Comparison of ENCODE assay signal across 1 cellular context in the genomic region with DNA sequence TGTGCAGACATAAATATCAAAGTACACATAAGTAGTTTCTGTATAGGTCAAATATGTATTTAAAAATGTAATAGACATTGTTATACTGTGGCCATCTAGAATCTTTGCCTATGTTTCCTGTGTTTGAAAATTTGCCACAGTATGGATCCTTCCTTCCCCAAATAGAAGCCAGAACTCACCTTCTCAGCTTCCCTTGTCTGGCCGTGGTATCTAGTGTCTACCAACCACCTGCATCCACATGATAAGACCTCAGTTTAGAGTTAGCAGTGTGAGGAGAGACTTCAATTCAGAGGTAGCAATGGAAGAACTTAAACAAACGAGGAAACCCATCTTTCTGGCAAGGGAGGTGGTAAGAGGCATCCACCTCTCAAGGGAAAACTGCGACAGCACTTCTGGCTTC.
TF ChIP-seq lines count a peak whose summit lies in the region.

No MANE protein-coding gene starts in this region.

TF ChIP-seq in K562, 482 proteins besides CTCF, POLR2A, EP300 and RAD21 (continued from another document and continues in another):
- TF ChIP-seq, protein P1, sequence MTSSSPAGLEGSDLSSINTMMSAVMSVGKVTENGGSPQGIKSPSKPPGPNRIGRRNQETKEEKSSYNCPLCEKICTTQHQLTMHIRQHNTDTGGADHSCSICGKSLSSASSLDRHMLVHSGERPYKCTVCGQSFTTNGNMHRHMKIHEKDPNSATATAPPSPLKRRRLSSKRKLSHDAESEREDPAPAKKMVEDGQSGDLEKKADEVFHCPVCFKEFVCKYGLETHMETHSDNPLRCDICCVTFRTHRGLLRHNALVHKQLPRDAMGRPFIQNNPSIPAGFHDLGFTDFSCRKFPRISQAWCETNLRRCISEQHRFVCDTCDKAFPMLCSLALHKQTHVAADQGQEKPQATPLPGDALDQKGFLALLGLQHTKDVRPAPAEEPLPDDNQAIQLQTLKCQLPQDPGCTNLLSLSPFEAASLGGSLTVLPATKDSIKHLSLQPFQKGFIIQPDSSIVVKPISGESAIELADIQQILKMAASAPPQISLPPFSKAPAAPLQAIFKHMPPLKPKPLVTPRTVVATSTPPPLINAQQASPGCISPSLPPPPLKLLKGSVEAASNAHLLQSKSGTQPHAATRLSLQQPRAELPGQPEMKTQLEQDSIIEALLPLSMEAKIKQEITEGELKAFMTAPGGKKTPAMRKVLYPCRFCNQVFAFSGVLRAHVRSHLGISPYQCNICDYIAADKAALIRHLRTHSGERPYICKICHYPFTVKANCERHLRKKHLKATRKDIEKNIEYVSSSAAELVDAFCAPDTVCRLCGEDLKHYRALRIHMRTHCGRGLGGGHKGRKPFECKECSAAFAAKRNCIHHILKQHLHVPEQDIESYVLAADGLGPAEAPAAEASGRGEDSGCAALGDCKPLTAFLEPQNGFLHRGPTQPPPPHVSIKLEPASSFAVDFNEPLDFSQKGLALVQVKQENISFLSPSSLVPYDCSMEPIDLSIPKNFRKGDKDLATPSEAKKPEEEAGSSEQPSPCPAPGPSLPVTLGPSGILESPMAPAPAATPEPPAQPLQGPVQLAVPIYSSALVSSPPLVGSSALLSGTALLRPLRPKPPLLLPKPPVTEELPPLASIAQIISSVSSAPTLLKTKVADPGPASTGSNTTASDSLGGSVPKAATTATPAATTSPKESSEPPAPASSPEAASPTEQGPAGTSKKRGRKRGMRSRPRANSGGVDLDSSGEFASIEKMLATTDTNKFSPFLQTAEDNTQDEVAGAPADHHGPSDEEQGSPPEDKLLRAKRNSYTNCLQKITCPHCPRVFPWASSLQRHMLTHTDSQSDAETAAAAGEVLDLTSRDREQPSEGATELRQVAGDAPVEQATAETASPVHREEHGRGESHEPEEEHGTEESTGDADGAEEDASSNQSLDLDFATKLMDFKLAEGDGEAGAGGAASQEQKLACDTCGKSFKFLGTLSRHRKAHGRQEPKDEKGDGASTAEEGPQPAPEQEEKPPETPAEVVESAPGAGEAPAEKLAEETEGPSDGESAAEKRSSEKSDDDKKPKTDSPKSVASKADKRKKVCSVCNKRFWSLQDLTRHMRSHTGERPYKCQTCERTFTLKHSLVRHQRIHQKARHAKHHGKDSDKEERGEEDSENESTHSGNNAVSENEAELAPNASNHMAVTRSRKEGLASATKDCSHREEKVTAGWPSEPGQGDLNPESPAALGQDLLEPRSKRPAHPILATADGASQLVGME (CRISPR knock-in tag; IDR thresholded peaks at IDR 0.05), result no peak
- peak; percentile 44; the same call in 1 of the 2 replicates for TF ChIP-seq CXXC5 (CRISPR knock-in tag; IDR thresholded peaks at IDR 0.05)
- no peak for TF ChIP-seq PHF20 (IDR thresholded peaks at IDR 0.05; ENCODE audit: partially characterized antibody)
- no peak for TF ChIP-seq KDM1A (IDR thresholded peaks at IDR 0.05)
- TF ChIP-seq ETV5 (CRISPR knock-in tag; IDR thresholded peaks at IDR 0.05; ENCODE audit: low read depth), result no peak
- TF ChIP-seq SIX5 (IDR thresholded peaks at IDR 0.05; ENCODE audit: borderline replicate concordance in 1 of 2, insufficient read depth in 1 of 2, low read depth in 1 of 2, low read length in 2 of 2), result no peak
- 0 out of 2 replicates have a peak, but pooled peaks have one; percentile 21 for TF ChIP-seq FOXM1 (IDR thresholded peaks at IDR 0.05; ENCODE audit: low read depth)
- no peak for TF ChIP-seq FOXM1 (CRISPR knock-in tag; IDR thresholded peaks at IDR 0.05; ENCODE audit: low read depth)
- peak; percentile 64 for TF ChIP-seq SMAD4 (CRISPR knock-in tag; conservative IDR thresholded peaks at IDR 0.05)
- no peak for TF ChIP-seq NFIC (IDR thresholded peaks at IDR 0.05)
- TF ChIP-seq KDM4B (IDR thresholded peaks at IDR 0.05; ENCODE audit: borderline replicate concordance in 2 of 2, low read depth in 1 of 2), result no peak
- TF ChIP-seq SRSF9 (IDR thresholded peaks at IDR 0.05; ENCODE audit: borderline replicate concordance, low read depth, low read length), result no peak
- TF ChIP-seq, protein P2, sequence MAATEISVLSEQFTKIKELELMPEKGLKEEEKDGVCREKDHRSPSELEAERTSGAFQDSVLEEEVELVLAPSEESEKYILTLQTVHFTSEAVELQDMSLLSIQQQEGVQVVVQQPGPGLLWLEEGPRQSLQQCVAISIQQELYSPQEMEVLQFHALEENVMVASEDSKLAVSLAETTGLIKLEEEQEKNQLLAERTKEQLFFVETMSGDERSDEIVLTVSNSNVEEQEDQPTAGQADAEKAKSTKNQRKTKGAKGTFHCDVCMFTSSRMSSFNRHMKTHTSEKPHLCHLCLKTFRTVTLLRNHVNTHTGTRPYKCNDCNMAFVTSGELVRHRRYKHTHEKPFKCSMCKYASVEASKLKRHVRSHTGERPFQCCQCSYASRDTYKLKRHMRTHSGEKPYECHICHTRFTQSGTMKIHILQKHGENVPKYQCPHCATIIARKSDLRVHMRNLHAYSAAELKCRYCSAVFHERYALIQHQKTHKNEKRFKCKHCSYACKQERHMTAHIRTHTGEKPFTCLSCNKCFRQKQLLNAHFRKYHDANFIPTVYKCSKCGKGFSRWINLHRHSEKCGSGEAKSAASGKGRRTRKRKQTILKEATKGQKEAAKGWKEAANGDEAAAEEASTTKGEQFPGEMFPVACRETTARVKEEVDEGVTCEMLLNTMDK (IDR thresholded peaks at IDR 0.05; ENCODE audit: borderline replicate concordance, insufficient read depth, low read depth, low read length, poor library complexity, severe bottlenecking), result no peak
- TF ChIP-seq, protein P3, sequence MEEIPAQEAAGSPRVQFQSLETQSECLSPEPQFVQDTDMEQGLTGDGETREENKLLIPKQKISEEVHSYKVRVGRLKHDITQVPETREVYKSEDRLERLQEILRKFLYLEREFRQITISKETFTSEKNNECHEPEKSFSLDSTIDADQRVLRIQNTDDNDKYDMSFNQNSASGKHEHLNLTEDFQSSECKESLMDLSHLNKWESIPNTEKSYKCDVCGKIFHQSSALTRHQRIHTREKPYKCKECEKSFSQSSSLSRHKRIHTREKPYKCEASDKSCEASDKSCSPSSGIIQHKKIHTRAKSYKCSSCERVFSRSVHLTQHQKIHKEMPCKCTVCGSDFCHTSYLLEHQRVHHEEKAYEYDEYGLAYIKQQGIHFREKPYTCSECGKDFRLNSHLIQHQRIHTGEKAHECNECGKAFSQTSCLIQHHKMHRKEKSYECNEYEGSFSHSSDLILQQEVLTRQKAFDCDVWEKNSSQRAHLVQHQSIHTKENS (CRISPR knock-in tag; IDR thresholded peaks at IDR 0.05), result no peak
- peak; percentile 65 for TF ChIP-seq TEAD4 (IDR thresholded peaks at IDR 0.05; ENCODE audit: low read length)
- no peak for TF ChIP-seq TEAD4 (CRISPR knock-in tag; IDR thresholded peaks at IDR 0.05; ENCODE audit: borderline replicate concordance)
- TF ChIP-seq NONO (IDR thresholded peaks at IDR 0.05; ENCODE audit: low read depth in 2 of 2, low read length in 1 of 2), result no peak
- no peak for TF ChIP-seq ZNF384 (IDR thresholded peaks at IDR 0.05; ENCODE audit: low read depth, low read length)
- TF ChIP-seq ZNF436 (CRISPR knock-in tag; IDR thresholded peaks at IDR 0.05), result no peak
- TF ChIP-seq RFX5 (IDR thresholded peaks at IDR 0.05; ENCODE audit: low read depth, low read length), result no peak
- TF ChIP-seq, protein P4, sequence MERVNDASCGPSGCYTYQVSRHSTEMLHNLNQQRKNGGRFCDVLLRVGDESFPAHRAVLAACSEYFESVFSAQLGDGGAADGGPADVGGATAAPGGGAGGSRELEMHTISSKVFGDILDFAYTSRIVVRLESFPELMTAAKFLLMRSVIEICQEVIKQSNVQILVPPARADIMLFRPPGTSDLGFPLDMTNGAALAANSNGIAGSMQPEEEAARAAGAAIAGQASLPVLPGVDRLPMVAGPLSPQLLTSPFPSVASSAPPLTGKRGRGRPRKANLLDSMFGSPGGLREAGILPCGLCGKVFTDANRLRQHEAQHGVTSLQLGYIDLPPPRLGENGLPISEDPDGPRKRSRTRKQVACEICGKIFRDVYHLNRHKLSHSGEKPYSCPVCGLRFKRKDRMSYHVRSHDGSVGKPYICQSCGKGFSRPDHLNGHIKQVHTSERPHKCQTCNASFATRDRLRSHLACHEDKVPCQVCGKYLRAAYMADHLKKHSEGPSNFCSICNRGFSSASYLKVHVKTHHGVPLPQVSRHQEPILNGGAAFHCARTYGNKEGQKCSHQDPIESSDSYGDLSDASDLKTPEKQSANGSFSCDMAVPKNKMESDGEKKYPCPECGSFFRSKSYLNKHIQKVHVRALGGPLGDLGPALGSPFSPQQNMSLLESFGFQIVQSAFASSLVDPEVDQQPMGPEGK (CRISPR knock-in tag; IDR thresholded peaks at IDR 0.05; ENCODE audit: borderline replicate concordance), result no peak
- no peak for TF ChIP-seq ETS2 (tag; IDR thresholded peaks at IDR 0.05; ENCODE audit: borderline replicate concordance, poor library complexity, severe bottlenecking)
- 0 out of 4 replicates have a peak, but pooled peaks of 1 of the 2 experiments have one; percentile 20 for TF ChIP-seq TRIM24 (IDR thresholded peaks at IDR 0.05)
- TF ChIP-seq PRMT5 (CRISPR knock-in tag; IDR thresholded peaks at IDR 0.05), result no peak
- TF ChIP-seq NBN (IDR thresholded peaks at IDR 0.05; ENCODE audit: low read depth), result 0 out of 2 replicates have a peak, but pooled peaks have one; percentile 14
- no peak for TF ChIP-seq NR2C2 (CRISPR knock-in tag; IDR thresholded peaks at IDR 0.05)
- no peak for TF ChIP-seq NR2C2 (tag; IDR thresholded peaks at IDR 0.05)
- no peak for TF ChIP-seq HEY1 (CRISPR knock-in tag; IDR thresholded peaks at IDR 0.05; ENCODE audit: borderline replicate concordance)
- TF ChIP-seq, protein P5, sequence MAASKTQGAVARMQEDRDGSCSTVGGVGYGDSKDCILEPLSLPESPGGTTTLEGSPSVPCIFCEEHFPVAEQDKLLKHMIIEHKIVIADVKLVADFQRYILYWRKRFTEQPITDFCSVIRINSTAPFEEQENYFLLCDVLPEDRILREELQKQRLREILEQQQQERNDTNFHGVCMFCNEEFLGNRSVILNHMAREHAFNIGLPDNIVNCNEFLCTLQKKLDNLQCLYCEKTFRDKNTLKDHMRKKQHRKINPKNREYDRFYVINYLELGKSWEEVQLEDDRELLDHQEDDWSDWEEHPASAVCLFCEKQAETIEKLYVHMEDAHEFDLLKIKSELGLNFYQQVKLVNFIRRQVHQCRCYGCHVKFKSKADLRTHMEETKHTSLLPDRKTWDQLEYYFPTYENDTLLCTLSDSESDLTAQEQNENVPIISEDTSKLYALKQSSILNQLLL (CRISPR knock-in tag; IDR thresholded peaks at IDR 0.05; ENCODE audit: borderline replicate concordance), result no peak
- TF ChIP-seq, protein P6, sequence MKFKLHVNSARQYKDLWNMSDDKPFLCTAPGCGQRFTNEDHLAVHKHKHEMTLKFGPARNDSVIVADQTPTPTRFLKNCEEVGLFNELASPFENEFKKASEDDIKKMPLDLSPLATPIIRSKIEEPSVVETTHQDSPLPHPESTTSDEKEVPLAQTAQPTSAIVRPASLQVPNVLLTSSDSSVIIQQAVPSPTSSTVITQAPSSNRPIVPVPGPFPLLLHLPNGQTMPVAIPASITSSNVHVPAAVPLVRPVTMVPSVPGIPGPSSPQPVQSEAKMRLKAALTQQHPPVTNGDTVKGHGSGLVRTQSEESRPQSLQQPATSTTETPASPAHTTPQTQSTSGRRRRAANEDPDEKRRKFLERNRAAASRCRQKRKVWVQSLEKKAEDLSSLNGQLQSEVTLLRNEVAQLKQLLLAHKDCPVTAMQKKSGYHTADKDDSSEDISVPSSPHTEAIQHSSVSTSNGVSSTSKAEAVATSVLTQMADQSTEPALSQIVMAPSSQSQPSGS (CRISPR knock-in tag; IDR thresholded peaks at IDR 0.05), result no peak
- TF ChIP-seq PCBP1 (IDR thresholded peaks at IDR 0.05; ENCODE audit: low read depth, low read length, poor library complexity, severe bottlenecking), result no peak
- peak; percentile 51 for TF ChIP-seq NCOR1 (IDR thresholded peaks at IDR 0.05)
- TF ChIP-seq MCM3 (IDR thresholded peaks at IDR 0.05), result no peak
- no peak for TF ChIP-seq XRCC5 (IDR thresholded peaks at IDR 0.05; ENCODE audit: low read depth, low read length)
- TF ChIP-seq POLR3G (IDR thresholded peaks at IDR 0.05; ENCODE audit: extremely low read depth, insufficient read length, insufficient replicate concordance), result no peak
- TF ChIP-seq ARID1B (IDR thresholded peaks at IDR 0.05), result peak; percentile 88
- no peak for TF ChIP-seq SRSF1 (IDR thresholded peaks at IDR 0.05; ENCODE audit: low read depth, low read length)
- TF ChIP-seq, protein P7, sequence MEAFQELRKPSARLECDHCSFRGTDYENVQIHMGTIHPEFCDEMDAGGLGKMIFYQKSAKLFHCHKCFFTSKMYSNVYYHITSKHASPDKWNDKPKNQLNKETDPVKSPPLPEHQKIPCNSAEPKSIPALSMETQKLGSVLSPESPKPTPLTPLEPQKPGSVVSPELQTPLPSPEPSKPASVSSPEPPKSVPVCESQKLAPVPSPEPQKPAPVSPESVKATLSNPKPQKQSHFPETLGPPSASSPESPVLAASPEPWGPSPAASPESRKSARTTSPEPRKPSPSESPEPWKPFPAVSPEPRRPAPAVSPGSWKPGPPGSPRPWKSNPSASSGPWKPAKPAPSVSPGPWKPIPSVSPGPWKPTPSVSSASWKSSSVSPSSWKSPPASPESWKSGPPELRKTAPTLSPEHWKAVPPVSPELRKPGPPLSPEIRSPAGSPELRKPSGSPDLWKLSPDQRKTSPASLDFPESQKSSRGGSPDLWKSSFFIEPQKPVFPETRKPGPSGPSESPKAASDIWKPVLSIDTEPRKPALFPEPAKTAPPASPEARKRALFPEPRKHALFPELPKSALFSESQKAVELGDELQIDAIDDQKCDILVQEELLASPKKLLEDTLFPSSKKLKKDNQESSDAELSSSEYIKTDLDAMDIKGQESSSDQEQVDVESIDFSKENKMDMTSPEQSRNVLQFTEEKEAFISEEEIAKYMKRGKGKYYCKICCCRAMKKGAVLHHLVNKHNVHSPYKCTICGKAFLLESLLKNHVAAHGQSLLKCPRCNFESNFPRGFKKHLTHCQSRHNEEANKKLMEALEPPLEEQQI (IDR thresholded peaks at IDR 0.05), result no peak
- no peak for TF ChIP-seq RNF2 (IDR thresholded peaks at IDR 0.05)
- no peak for TF ChIP-seq PHTF2 (CRISPR knock-in tag; IDR thresholded peaks at IDR 0.05)
- TF ChIP-seq SMARCE1 (IDR thresholded peaks at IDR 0.05), result peak; percentile 68
- TF ChIP-seq NR3C1 (CRISPR knock-in tag; IDR thresholded peaks at IDR 0.05), result no peak
- no peak for TF ChIP-seq ZNF695 (CRISPR knock-in tag; IDR thresholded peaks at IDR 0.05)
- TF ChIP-seq HDAC6 (IDR thresholded peaks at IDR 0.05; ENCODE audit: low read depth, low read length), result no peak
- TF ChIP-seq EWSR1 (IDR thresholded peaks at IDR 0.05; ENCODE audit: borderline replicate concordance, low read depth, partially characterized antibody), result no peak
- peak in 1 of 2 experiments; percentile 36; a peak in 1 of 4 replicates for TF ChIP-seq RCOR1 (IDR thresholded peaks at IDR 0.05; ENCODE audit: borderline replicate concordance in 1 of 2, low read depth in 2 of 2, low read length in 2 of 2)
- TF ChIP-seq BDP1 (IDR thresholded peaks at IDR 0.05; ENCODE audit: insufficient read depth, insufficient read length), result no peak
- no peak for TF ChIP-seq PHB2 (IDR thresholded peaks at IDR 0.05; ENCODE audit: low read depth)
- 0 out of 2 replicates have a peak, but pooled peaks have one; percentile 18 for TF ChIP-seq L3MBTL2 (IDR thresholded peaks at IDR 0.05)
- TF ChIP-seq NCOA6 (IDR thresholded peaks at IDR 0.05), result no peak
- TF ChIP-seq ZSCAN32 (CRISPR knock-in tag; IDR thresholded peaks at IDR 0.05), result no peak
- TF ChIP-seq IRF2 (CRISPR knock-in tag; IDR thresholded peaks at IDR 0.05), result no peak
- TF ChIP-seq ZNF830 (CRISPR knock-in tag; IDR thresholded peaks at IDR 0.05), result no peak
- no peak for TF ChIP-seq SIN3B (IDR thresholded peaks at IDR 0.05; ENCODE audit: low read depth)
- TF ChIP-seq ZEB2 (IDR thresholded peaks at IDR 0.05), result peak; percentile 65; the same call in 1 of the 2 replicates
